Comparison of ENCODE assay signal across 18 cellular contexts in the genomic region with DNA sequence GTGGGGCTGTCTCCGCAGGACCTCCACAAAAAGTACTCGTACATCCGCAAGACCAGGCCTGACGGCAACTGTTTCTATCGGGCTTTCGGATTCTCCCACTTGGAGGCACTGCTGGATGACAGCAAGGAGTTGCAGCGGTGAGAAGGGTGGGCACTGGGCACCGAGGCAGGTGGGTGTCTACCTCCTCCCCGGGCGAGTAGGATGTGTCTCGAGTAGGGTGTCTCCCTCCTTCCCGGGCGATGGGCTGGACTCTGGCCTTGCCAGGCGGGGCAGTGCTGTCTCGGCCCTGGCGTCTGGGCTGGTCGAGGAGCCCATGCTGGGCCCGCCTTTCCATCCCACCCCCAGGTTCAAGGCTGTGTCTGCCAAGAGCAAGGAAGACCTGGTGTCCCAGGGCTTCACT. TPM values are rescaled to one million over a fixed set of nuclear protein-coding genes. Genes with fewer than 3 reads are reported as not detected.
DNase-seq lines count a peak whose midpoint lies in the region; ATAC-seq and TF ChIP-seq lines count a peak whose summit lies in the region.
"Had no signal": no experiment of that assay in that cellular context is flagged by ENCODE, and none has a peak within 500 bp of the region (broad histone marks: within the 10 kb centered on the region; RNA-seq: fewer than 3 reads in every experiment).

No MANE protein-coding gene starts in this region.

- TF ChIP-seq POLR2A in Peyer's patch (IDR thresholded peaks at IDR 0.05), result no peak

- no peak for ATAC-seq in GM19467 (IDR thresholded peaks at IDR 0.05; ENCODE audit: unreplicated experiment)
- ATAC-seq: CD8-positive, alpha-beta T cell; GM23338 had no signal

- peaks cover 64 to 83% (median 77%) of the 10 kb centered on the region in 10 experiments for H3K4me1 ChIP-seq in BLaER1 treated with 17β-estradiol and CSF1 and Interleukin-3, amounts not matched to agents 10 nM and 100 nM
- H3K4me1 ChIP-seq in osteoblast (ENCODE audit: insufficient read depth, low read length) (peaks cover 7% of the 10 kb centered on the region), Peyer's patch (peaks cover 0 to 28% (median 21%) of the 10 kb centered on the region in 4 donors)
- H3K4me1 ChIP-seq: Caco-2, HAP-1 had no signal

- peak overlapping the region in 6 of 11 experiments; percentile 77 to 97 (median 94); a peak in 8 of 22 replicates for H3K4me2 ChIP-seq in BLaER1 treated with 17β-estradiol and CSF1 and Interleukin-3, amounts not matched to agents 10 nM and 100 nM
- H3K4me2 ChIP-seq in osteoblast (ENCODE audit: insufficient read depth, low read length), result no peak overlapping the region
- H3K4me2 ChIP-seq: GM23338 had no signal

- H3K27ac ChIP-seq in BLaER1 treated with 17β-estradiol and CSF1 and Interleukin-3, amounts not matched to agents 10 nM and 100 nM, result no peak overlapping the region
- H3K27ac ChIP-seq in VCaP (peak overlapping the region; percentile 2; the same call in 1 of the 2 replicates), osteoblast (ENCODE audit: low read depth, low read length) (no peak overlapping the region), Peyer's patch (no peak overlapping the region)
- H3K27ac ChIP-seq: C4-2B had no signal

- H3K4me3 ChIP-seq in BLaER1 treated with 17β-estradiol and CSF1 and Interleukin-3, amounts not matched to agents 10 nM and 100 nM, result no peak overlapping the region
- H3K4me3 ChIP-seq in osteoblast (ENCODE audit: insufficient read depth, low read length), result no peak overlapping the region
- no peak overlapping the region for H3K4me3 ChIP-seq in Peyer's patch
- H3K4me3 ChIP-seq: GM23338, HAP-1 had no signal

- H2AFZ ChIP-seq in osteoblast (ENCODE audit: low read length), result no peak overlapping the region
- H2AFZ ChIP-seq: GM23338 had no signal

- H3K36me3 ChIP-seq in BLaER1 treated with 17β-estradiol and CSF1 and Interleukin-3, amounts not matched to agents 10 nM and 100 nM, result peaks cover 52 to 75% (median 65%) of the 10 kb centered on the region in 11 experiments
- H3K36me3 ChIP-seq in osteoblast (ENCODE audit: insufficient read depth, low read length), result peaks cover 24% of the 10 kb centered on the region
- H3K36me3 ChIP-seq in Peyer's patch, result peaks cover 0 to 66% (median 0%) of the 10 kb centered on the region in 3 donors

- H3K9ac ChIP-seq in BLaER1 treated with 17β-estradiol and CSF1 and Interleukin-3, amounts not matched to agents 10 nM and 100 nM, result 0 out of 22 replicates have a peak overlapping the region, but pooled peaks of 1 of the 11 experiments have one; percentile 13

- no peaks in the 10 kb centered on the region for H3K9me3 ChIP-seq in BLaER1 treated with 17β-estradiol and CSF1 and Interleukin-3, amounts not matched to agents 10 nM and 100 nM (replicated peaks in 1 of 11)
- H3K9me3 ChIP-seq in osteoblast (ENCODE audit: low read depth, low read length) (no peaks in the 10 kb centered on the region), Peyer's patch (no peaks in the 10 kb centered on the region)
- H3K9me3 ChIP-seq: Caco-2, HAP-1 had no signal

- H4K20me1 ChIP-seq in BLaER1 treated with 17β-estradiol and CSF1 and Interleukin-3, amounts not matched to agents 10 nM and 100 nM, result peaks cover 67 to 99% (median 98%) of the 10 kb centered on the region in 11 experiments
- peaks cover 31% of the 10 kb centered on the region for H4K20me1 ChIP-seq in osteoblast (ENCODE audit: insufficient read depth, low read length)

- DNase-seq in islet precursor cell (peak; percentile 53), osteoblast (ENCODE audit: insufficient read length, low spot score, missing footprints) (peak; percentile 83), Peyer's patch (no peak), NCI-H446 treated with DMSO at 0.1 percent for 48 hours (lab: John Stamatoyannopoulos, UW) (no peak), GOT3 (lab: John Stamatoyannopoulos, UW) (no peak)
- DNase-seq: Caco-2; CD4-positive, CD25-positive, alpha-beta regulatory T cell; CD8-positive, alpha-beta T cell; DMS153; DND-41; HFFc6 had no signal

- H3K79me2 ChIP-seq in osteoblast (ENCODE audit: insufficient read depth, low read length), result peaks cover 7% of the 10 kb centered on the region

- no peak for TF ChIP-seq CTCF in VCaP (conservative IDR thresholded peaks at IDR 0.05)
- TF ChIP-seq CTCF in osteoblast (IDR thresholded peaks at IDR 0.05; ENCODE audit: extremely low read depth, low read depth, low read length), result no peak
- no peak for TF ChIP-seq CTCF in Peyer's patch (IDR thresholded peaks at IDR 0.05)

- peaks cover 0 to 18% (median 12%) of the 10 kb centered on the region in 11 experiments; a peak in 16 of 22 replicates for H3K27me3 ChIP-seq in BLaER1 treated with 17β-estradiol and CSF1 and Interleukin-3, amounts not matched to agents 10 nM and 100 nM
- H3K27me3 ChIP-seq in osteoblast (ENCODE audit: insufficient read depth, low read length), result no peaks in the 10 kb centered on the region
- H3K27me3 ChIP-seq in Peyer's patch, result no peaks in the 10 kb centered on the region

RNA-seq across cellular contexts. Expression of gene OTUB1, which starts 10.3 kb away (rescaled TPM):
- 32.1 and 34.4 TPM in 2 replicates for total RNA-seq in osteoblast
- total RNA-seq in Peyer's patch, result 100 to 1,000 TPM in 1 of 4 donors, 10 to 100 TPM in 3; 79.2 to 110 (median 95.4) TPM

RNA-seq across cellular contexts. Expression of gene COX8A, which starts 22.1 kb away (rescaled TPM):
- total RNA-seq in osteoblast (159 and 190 TPM in 2 replicates), Peyer's patch (1,000 to 10,000 TPM in 2 of 4 donors, 100 to 1,000 TPM in 2; 390 to 1,297 (median 877) TPM)

RNA-seq across cellular contexts. Expression of gene FLRT1, which starts 39.2 kb away (rescaled TPM):
- total RNA-seq in osteoblast (under 0.01 and 0.29 TPM in 2 replicates), Peyer's patch (under 1 TPM in 1 of 4 donors, not detected in 3; 0.27 TPM)
- total RNA-seq: A172; CD4-positive, CD25-positive, alpha-beta regulatory T cell; CD8-positive, alpha-beta T cell had no signal

RNA-seq across cellular contexts. Expression of gene NAA40, which starts 57.7 kb away (rescaled TPM):
- 11.9 and 12.1 TPM in 2 replicates for total RNA-seq in osteoblast
- total RNA-seq in Peyer's patch, result 10 to 100 TPM; 46.2 to 80.0 (median 57.1) TPM

Comparison
In these comparisons a context has a peak if more than half of its experiments do, and no peak if none do; other contexts are left out.
1. DNase-seq: peak in islet precursor cell (single experiment) and osteoblast (single experiment); none in Peyer's patch (0 of 3), NCI-H446 treated with DMSO at 0.1 percent for 48 hours (single experiment) and GOT3 (single experiment).